In genomic region chr6:166515072-166515810, GRCh38 we compare ENCODE assay signal across 1 cellular context.
TF ChIP-seq lines count a peak whose summit lies in the region.

No MANE protein-coding gene starts in this region.

TF ChIP-seq in GM23338, 12 proteins besides CTCF, POLR2A, EP300 and RAD21 (continued from another document):
- no peak for TF ChIP-seq ZNF462 (CRISPR knock-in tag; IDR thresholded peaks at IDR 0.05)
- no peak for TF ChIP-seq ZNF114 (CRISPR knock-in tag; IDR thresholded peaks at IDR 0.05)
- no peak for TF ChIP-seq ETS1 (IDR thresholded peaks at IDR 0.05)
- TF ChIP-seq EZH2 (IDR thresholded peaks at IDR 0.05; ENCODE audit: low read depth, unreplicated experiment): no peak
- TF ChIP-seq NANOG (IDR thresholded peaks at IDR 0.05; ENCODE audit: borderline replicate concordance): no peak
